In genomic region chr2:3219536-3219935, GRCh38 we compare ENCODE assay signal across 15 cellular contexts.
DNase-seq lines count a peak whose midpoint lies in the region; TF ChIP-seq lines count a peak whose summit lies in the region.
"Had no signal": no experiment of that assay in that cellular context is flagged by ENCODE, and none has a peak within 500 bp of the region (broad histone marks: within the 10 kb centered on the region; RNA-seq: fewer than 3 reads in every experiment).

No MANE protein-coding gene starts in this region.

- no peak overlapping the region for H3K27ac ChIP-seq in CD4-positive, alpha-beta memory T cell (ENCODE audit: low read depth, low read length)
- H3K27ac ChIP-seq: BLaER1 treated with 17β-estradiol and CSF1 and Interleukin-3, amounts not matched to agents 10 nM and 100 nM had no signal

- peaks cover 23% of the 10 kb centered on the region for H3K36me3 Mint-ChIP-seq in activated naive CD4-positive, alpha-beta T cell treated with anti-CD3 and anti-CD28 coated beads for 36 hours (ENCODE audit: low read depth)
- H3K36me3 Mint-ChIP-seq in CD4-positive, alpha-beta memory T cell = peaks cover 0 to 5% of the 10 kb centered on the region in 2 donors
- H3K36me3 Mint-ChIP-seq in osteocyte (ENCODE audit: unreplicated experiment) = peaks cover 3% of the 10 kb centered on the region

- intact Hi-C loops in activated naive CD4-positive, alpha-beta T cell treated with anti-CD3 and anti-CD28 coated beads for 36 hours (cut with micrococcal nuclease) = no loop called here
- intact Hi-C loops in CD4-positive, alpha-beta memory T cell (cut with micrococcal nuclease) = no loop called here

- no peak overlapping the region for H3K9ac ChIP-seq in iPS-15b (ENCODE audit: low read depth, low read length)
- H3K9ac ChIP-seq: BLaER1 treated with 17β-estradiol and CSF1 and Interleukin-3, amounts not matched to agents 10 nM and 100 nM had no signal

- DNase-seq in activated naive CD4-positive, alpha-beta T cell treated with anti-CD3 and anti-CD28 coated beads for 36 hours = no peak
- no peak for DNase-seq in activated naive CD4-positive, alpha-beta T cell (lab: John Stamatoyannopoulos, UW)
- no peak for DNase-seq in CD4-positive, alpha-beta memory T cell
- DNase-seq in osteocyte (ENCODE audit: extremely low spot score, unreplicated experiment) = peak; percentile 53
- DNase-seq in COLO668 (lab: John Stamatoyannopoulos, UW; ENCODE audit: unreplicated experiment) = no peak
- DNase-seq in GM13976 (ENCODE audit: low spot score) = no peak
- DNase-seq: DMS153, DMS79, GDM1, HCEC 1CT had no signal

- TF ChIP-seq CTCF in osteocyte (IDR thresholded peaks at IDR 0.05) (no peak), GM13976 (IDR thresholded peaks at IDR 0.05; ENCODE audit: borderline replicate concordance, control extremely low read depth, extremely low read depth, insufficient read depth, missing control alignments) (no peak)

- H3K27me3 ChIP-seq in CD4-positive, alpha-beta memory T cell (ENCODE audit: insufficient read depth, low read length) = no peaks in the 10 kb centered on the region
- H3K27me3 ChIP-seq in iPS-15b (ENCODE audit: control insufficient read depth, insufficient read depth, low read length) = no peaks in the 10 kb centered on the region
- H3K27me3 ChIP-seq: BLaER1 treated with 17β-estradiol and CSF1 and Interleukin-3, amounts not matched to agents 10 nM and 100 nM had no signal

- peaks cover 65% of the 10 kb centered on the region for H3K4me1 Mint-ChIP-seq in activated naive CD4-positive, alpha-beta T cell treated with anti-CD3 and anti-CD28 coated beads for 36 hours (ENCODE audit: low read depth)
- peaks cover 38 to 53% (median 44%) of the 10 kb centered on the region in 4 donors for H3K4me1 Mint-ChIP-seq in CD4-positive, alpha-beta memory T cell
- H3K4me1 Mint-ChIP-seq in osteocyte (ENCODE audit: unreplicated experiment) = no peaks in the 10 kb centered on the region

- H3K4me3 Mint-ChIP-seq in activated naive CD4-positive, alpha-beta T cell treated with anti-CD3 and anti-CD28 coated beads for 36 hours = no peak overlapping the region
- H3K4me3 Mint-ChIP-seq in CD4-positive, alpha-beta memory T cell = no peak overlapping the region
- H3K4me3 Mint-ChIP-seq in osteocyte (ENCODE audit: unreplicated experiment) = no peak overlapping the region
- H3K4me3 Mint-ChIP-seq: B cell, GM23338, IgD-negative memory B cell had no signal

- peak overlapping the region; percentile 50 for H3K27ac Mint-ChIP-seq in activated naive CD4-positive, alpha-beta T cell treated with anti-CD3 and anti-CD28 coated beads for 36 hours
- peak overlapping the region in 4 of 7 donors; percentile 41 to 77 (median 50) for H3K27ac Mint-ChIP-seq in CD4-positive, alpha-beta memory T cell
- H3K27ac Mint-ChIP-seq in osteocyte (ENCODE audit: unreplicated experiment) = no peak overlapping the region
- H3K27ac Mint-ChIP-seq: B cell, GM23338, IgD-negative memory B cell had no signal

- peaks cover 43% of the 10 kb centered on the region for H3K4me1 ChIP-seq in CD4-positive, alpha-beta memory T cell (ENCODE audit: insufficient read depth, low read length)
- no peaks in the 10 kb centered on the region for H3K4me1 ChIP-seq in iPS-15b (ENCODE audit: control insufficient read depth, insufficient read depth, low read length)

- POLR2A ChIA-PET in CD4-positive, alpha-beta memory T cell (lab: Charles Lee; ENCODE audit: partially characterized antibody) = no interaction called here

- CTCF ChIA-PET in activated naive CD4-positive, alpha-beta T cell treated with anti-CD3 and anti-CD28 coated beads for 36 hours (lab: Charles Lee) = no interaction called here
- CTCF ChIA-PET in CD4-positive, alpha-beta memory T cell (lab: Charles Lee; ENCODE audit: partially characterized antibody) = no interaction called here

- in situ Hi-C loops in GM13976 (cut with MboI; ENCODE audit: low sequenced_read_pairs, unreplicated experiment) = no loop called here

- no peaks in the 10 kb centered on the region for H3K36me3 ChIP-seq in CD4-positive, alpha-beta memory T cell (ENCODE audit: insufficient read depth, low read length)
- H3K36me3 ChIP-seq in iPS-15b (ENCODE audit: control insufficient read depth, insufficient read depth, low read length) = no peaks in the 10 kb centered on the region

- H3K27me3 Mint-ChIP-seq in activated naive CD4-positive, alpha-beta T cell treated with anti-CD3 and anti-CD28 coated beads for 36 hours (ENCODE audit: low read depth) = no peaks in the 10 kb centered on the region
- no peaks in the 10 kb centered on the region for H3K27me3 Mint-ChIP-seq in CD4-positive, alpha-beta memory T cell
- H3K27me3 Mint-ChIP-seq in osteocyte (ENCODE audit: unreplicated experiment) = no peaks in the 10 kb centered on the region
- H3K27me3 Mint-ChIP-seq: B cell, IgD-negative memory B cell had no signal

- peaks cover 13% of the 10 kb centered on the region for H3K9me3 Mint-ChIP-seq in activated naive CD4-positive, alpha-beta T cell treated with anti-CD3 and anti-CD28 coated beads for 36 hours
- H3K9me3 Mint-ChIP-seq in CD4-positive, alpha-beta memory T cell = peaks cover 0 to 3% (median 0%) of the 10 kb centered on the region in 8 donors
- H3K9me3 Mint-ChIP-seq in osteocyte (ENCODE audit: unreplicated experiment) = peaks cover 5% of the 10 kb centered on the region

- no peak overlapping the region for H3K4me3 ChIP-seq in CD4-positive, alpha-beta memory T cell (ENCODE audit: low read length in 2 of 2)
- peak overlapping the region; percentile 13 for H3K4me3 ChIP-seq in iPS-15b (ENCODE audit: low read depth, low read length)
- H3K4me3 ChIP-seq: BLaER1 treated with 17β-estradiol and CSF1 and Interleukin-3, amounts not matched to agents 10 nM and 100 nM; GM23338 had no signal

- H3K9me3 ChIP-seq in CD4-positive, alpha-beta memory T cell (ENCODE audit: control insufficient read depth in 1 of 2, low read length in 2 of 2) = no peaks in the 10 kb centered on the region
- H3K9me3 ChIP-seq in iPS-15b (ENCODE audit: control insufficient read depth, insufficient read depth, low read length) = peaks cover 12% of the 10 kb centered on the region
